In genomic region chr14:80996049-80996901, GRCh38 we compare ENCODE assay signal across 8 cellular contexts. TPM values are rescaled to one million over a fixed set of nuclear protein-coding genes. Genes with fewer than 3 reads are reported as not detected.
DNase-seq lines count a peak whose midpoint lies in the region; ATAC-seq and TF ChIP-seq lines count a peak whose summit lies in the region.

No MANE protein-coding gene starts in this region.

- no peak overlapping the region for H3K27ac ChIP-seq in CD8-positive, alpha-beta T cell (ENCODE audit: low read depth, low read length)
- no peak overlapping the region for H3K27ac ChIP-seq in foreskin keratinocyte

- DNase-seq in CD8-positive, alpha-beta T cell, result peak in 1 of 7 experiments; percentile 26
- DNase-seq in NCI-H345 treated with DMSO at 0.1 percent for 48 hours (lab: John Stamatoyannopoulos, UW; ENCODE audit: unreplicated experiment) (peak; percentile 70), foreskin keratinocyte (peak; percentile 50 to 78), osteocyte (ENCODE audit: extremely low spot score, unreplicated experiment) (no peak)
- DNase-seq in activated CD4-positive, alpha-beta T cell treated with anti-CD3 and anti-CD28 coated beads, Interleukin-2, amount 10 ng/mL, durations not matched to agents 24 days and 14 days, result peak; percentile 80

- H3K27me3 Mint-ChIP-seq in CD8-positive, alpha-beta T cell (ENCODE audit: low read depth), result peaks cover 9% of the 10 kb centered on the region
- peaks cover 49% of the 10 kb centered on the region for H3K27me3 Mint-ChIP-seq in activated CD4-positive, alpha-beta T cell treated with anti-CD3 and anti-CD28 coated beads, Interleukin-2, amount 10 ng/mL, durations not matched to agents 24 days and 14 days
- peaks cover 57% of the 10 kb centered on the region for H3K27me3 Mint-ChIP-seq in osteocyte (ENCODE audit: unreplicated experiment)

- peak; percentile 59 for TF ChIP-seq CTCF in CD8-positive, alpha-beta T cell (IDR thresholded peaks at IDR 0.05)
- TF ChIP-seq CTCF in foreskin keratinocyte (conservative IDR thresholded peaks at IDR 0.05), result peak; percentile 83
- peak; percentile 78 for TF ChIP-seq CTCF in osteocyte (IDR thresholded peaks at IDR 0.05)

- intact Hi-C loops in CD8-positive, alpha-beta T cell (cut with DNase I, micrococcal nuclease), result loop anchor here (1.0 to 5.0 kb wide), 6 partner anchors 174 to 469 kb away; no protein-coding TSS in a partner anchor
- intact Hi-C loops in activated CD4-positive, alpha-beta T cell treated with anti-CD3 and anti-CD28 coated beads, Interleukin-2, amount 10 ng/mL, durations not matched to agents 24 days and 14 days (cut with micrococcal nuclease), result loop anchor here (1.0 to 5.0 kb wide), 4 partner anchors 168 to 466 kb away; no protein-coding TSS in a partner anchor

- no peak overlapping the region for H3K4me3 ChIP-seq in CD8-positive, alpha-beta T cell (ENCODE audit: low read depth, low read length)

- no peaks in the 10 kb centered on the region for H3K27me3 ChIP-seq in CD8-positive, alpha-beta T cell (ENCODE audit: insufficient read depth, low read length)
- peaks cover 18% of the 10 kb centered on the region for H3K27me3 ChIP-seq in foreskin keratinocyte

- POLR2A ChIA-PET in CD8-positive, alpha-beta T cell (lab: Charles Lee), result no interaction called here

- no peaks in the 10 kb centered on the region for H3K36me3 Mint-ChIP-seq in CD8-positive, alpha-beta T cell
- no peaks in the 10 kb centered on the region for H3K36me3 Mint-ChIP-seq in activated CD4-positive, alpha-beta T cell treated with anti-CD3 and anti-CD28 coated beads, Interleukin-2, amount 10 ng/mL, durations not matched to agents 24 days and 14 days (ENCODE audit: low read depth)
- no peaks in the 10 kb centered on the region for H3K36me3 Mint-ChIP-seq in osteocyte (ENCODE audit: unreplicated experiment)

- H3K4me1 ChIP-seq in CD8-positive, alpha-beta T cell (ENCODE audit: insufficient read depth, low read length), result no peaks in the 10 kb centered on the region
- H3K4me1 ChIP-seq in foreskin keratinocyte, result no peaks in the 10 kb centered on the region

- no peaks in the 10 kb centered on the region for H3K9me3 Mint-ChIP-seq in CD8-positive, alpha-beta T cell
- H3K9me3 Mint-ChIP-seq in activated CD4-positive, alpha-beta T cell treated with anti-CD3 and anti-CD28 coated beads, Interleukin-2, amount 10 ng/mL, durations not matched to agents 24 days and 14 days, result no peaks in the 10 kb centered on the region
- no peaks in the 10 kb centered on the region for H3K9me3 Mint-ChIP-seq in osteocyte (ENCODE audit: unreplicated experiment)

- no peak overlapping the region for H3K4me3 Mint-ChIP-seq in CD8-positive, alpha-beta T cell
- H3K4me3 Mint-ChIP-seq in activated CD4-positive, alpha-beta T cell treated with anti-CD3 and anti-CD28 coated beads, Interleukin-2, amount 10 ng/mL, durations not matched to agents 24 days and 14 days, result no peak overlapping the region
- no peak overlapping the region for H3K4me3 Mint-ChIP-seq in osteocyte (ENCODE audit: unreplicated experiment)

- H3K9me3 ChIP-seq in CD8-positive, alpha-beta T cell (ENCODE audit: low read length), result no peaks in the 10 kb centered on the region

- H3K27ac Mint-ChIP-seq in CD8-positive, alpha-beta T cell, result no peak overlapping the region
- no peak overlapping the region for H3K27ac Mint-ChIP-seq in activated CD4-positive, alpha-beta T cell treated with anti-CD3 and anti-CD28 coated beads, Interleukin-2, amount 10 ng/mL, durations not matched to agents 24 days and 14 days
- no peak overlapping the region for H3K27ac Mint-ChIP-seq in osteocyte (ENCODE audit: unreplicated experiment)

- peak; percentile 54 for ATAC-seq in CD8-positive, alpha-beta T cell
- peak; percentile 85 for ATAC-seq in GM18858 (IDR thresholded peaks at IDR 0.05; ENCODE audit: unreplicated experiment)
- ATAC-seq in HG03159 (IDR thresholded peaks at IDR 0.05; ENCODE audit: unreplicated experiment), result peak; percentile 93
- peak; percentile 98 for ATAC-seq in foreskin keratinocyte
- no peak for ATAC-seq in GM21447 (IDR thresholded peaks at IDR 0.05; ENCODE audit: unreplicated experiment)

- CTCF ChIA-PET in CD8-positive, alpha-beta T cell (lab: Charles Lee), result interaction anchor here (0.6 to 4.4 kb wide), 25 partner anchors 9 to 459 kb away, joined by 3 to 31 read pairs (median 4); partner anchors contain the start of genes CEP128 and TSHR

- no peaks in the 10 kb centered on the region for H3K36me3 ChIP-seq in CD8-positive, alpha-beta T cell (ENCODE audit: insufficient read depth, low read length)

- H3K4me1 Mint-ChIP-seq in CD8-positive, alpha-beta T cell (ENCODE audit: low read depth), result no peaks in the 10 kb centered on the region
- peaks cover 5% of the 10 kb centered on the region for H3K4me1 Mint-ChIP-seq in activated CD4-positive, alpha-beta T cell treated with anti-CD3 and anti-CD28 coated beads, Interleukin-2, amount 10 ng/mL, durations not matched to agents 24 days and 14 days
- peaks cover 4% of the 10 kb centered on the region for H3K4me1 Mint-ChIP-seq in osteocyte (ENCODE audit: unreplicated experiment)

RNA-seq across cellular contexts. Expression of gene TSHR, which starts 40.9 kb away (rescaled TPM):
- total RNA-seq in CD8-positive, alpha-beta T cell, result not detected
- total RNA-seq in activated CD4-positive, alpha-beta T cell treated with anti-CD3 and anti-CD28 coated beads, Interleukin-2, amount 10 ng/mL, durations not matched to agents 24 days and 14 days, result not detected in 2 replicates
- total RNA-seq in foreskin keratinocyte (not detected in 2 replicates), osteocyte (not detected in 2 replicates)
- not detected in 2 replicates for polyA plus RNA-seq in foreskin keratinocyte

RNA-seq across cellular contexts. Expression of gene CEP128, which starts 54.7 kb away (rescaled TPM):
- total RNA-seq in CD8-positive, alpha-beta T cell, result 1 to 10 TPM; 7.6 to 9.8 TPM
- 20.1 and 20.4 TPM in 2 replicates for total RNA-seq in activated CD4-positive, alpha-beta T cell treated with anti-CD3 and anti-CD28 coated beads, Interleukin-2, amount 10 ng/mL, durations not matched to agents 24 days and 14 days
- total RNA-seq in foreskin keratinocyte (12.4 and 14.8 TPM in 2 replicates), osteocyte (9.4 and 9.7 TPM in 2 replicates)
- 3.0 and 4.9 TPM in 2 replicates for polyA plus RNA-seq in foreskin keratinocyte
